In the genomic region with DNA sequence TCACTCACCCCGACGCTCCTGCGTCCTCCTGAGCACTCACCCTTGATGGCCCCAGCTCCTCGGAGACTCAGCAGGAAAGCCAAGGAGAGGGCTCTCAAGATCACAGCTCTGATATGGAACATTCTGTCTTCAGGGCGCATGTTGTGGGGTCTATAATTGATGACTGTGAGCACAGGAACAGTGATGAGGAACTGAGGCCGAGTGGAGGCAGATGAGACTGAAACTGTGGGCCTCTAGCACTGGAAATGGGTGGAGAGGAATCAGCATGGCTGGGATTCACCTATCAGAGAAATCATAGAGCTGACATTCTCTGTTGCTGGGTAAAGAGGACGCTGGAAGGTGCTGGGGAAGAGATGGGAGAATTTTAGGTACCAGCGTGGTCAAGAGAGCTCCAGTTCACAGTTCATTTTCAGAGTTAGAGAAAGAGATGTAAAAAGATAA, we compare ENCODE assay signal across 8 cellular contexts. TPM values are rescaled to one million over a fixed set of nuclear protein-coding genes. Genes with fewer than 3 reads are reported as not detected.
DNase-seq lines count a peak whose midpoint lies in the region; ATAC-seq and TF ChIP-seq lines count a peak whose summit lies in the region.

A gene (minus strand): TSS at position 219 of the 441 bp plus-strand sequence.

- no peak within 1 kb of the TSS for H3K9ac ChIP-seq in SK-N-SH

- 2% methylated on average over 8 of the region's 8 CpGs for WGBS in SK-N-SH (ENCODE audit: low lambda C conversion rate)
- 14 to 18% methylated on average over 8 of the region's 8 CpGs for WGBS in lung, 2 donors
- WGBS in upper lobe of left lung, 2 donors, result 9 to 13% methylated on average over 8 of the region's 8 CpGs

- H3K27me3 ChIP-seq in SK-N-SH (ENCODE audit: insufficient read depth) (peaks cover 19% of the 10 kb centered on the region), lung (ENCODE audit: control insufficient read depth, insufficient read depth) (no peaks in the 10 kb centered on the region), upper lobe of left lung (no peaks in the 10 kb centered on the region)

- no peaks in the 10 kb centered on the region for H3K9me2 ChIP-seq in SK-N-SH

- CTCF ChIA-PET in SK-N-SH (lab: Yijun Ruan, JAX), result interaction anchor here (0.9 to 1.5 kb wide), 4 partner anchors 11 to 234 kb away, joined by 3 to 5 read pairs (median 3); no protein-coding TSS in a partner anchor

- peak in 3 of 4 donors; percentile 52 to 92 (median 83) for TF ChIP-seq POLR2A in upper lobe of left lung (IDR thresholded peaks at IDR 0.05)

- peaks cover 0 to 3% of the 10 kb centered on the region in 2 experiments; a peak in 1 of 4 replicates for H3K4me1 ChIP-seq in SK-N-SH (ENCODE audit: control insufficient read depth in 1 of 2, insufficient read depth in 2 of 2, low read depth in 1 of 2, low read length in 1 of 2)
- H3K4me1 ChIP-seq in lung (ENCODE audit: control insufficient read depth in 2 of 2, insufficient read depth in 2 of 2, low read length in 2 of 2), result peaks cover 0 to 5% of the 10 kb centered on the region in 2 donors
- peaks cover 16 to 36% (median 23%) of the 10 kb centered on the region in 4 donors for H3K4me1 ChIP-seq in upper lobe of left lung

- ATAC-seq in GM18867 (IDR thresholded peaks at IDR 0.05; ENCODE audit: unreplicated experiment) (peak; percentile 69), HG02973 (IDR thresholded peaks at IDR 0.05; ENCODE audit: unreplicated experiment) (peak; percentile 65), lung (ENCODE audit: insufficient read depth, low FRiP score) (peak; percentile 73), upper lobe of left lung (ENCODE audit: low FRiP score in 2 of 2) (peak; percentile 86 to 88)

- no peaks in the 10 kb centered on the region for H3K79me2 ChIP-seq in SK-N-SH (ENCODE audit: insufficient read depth)

- DNase-seq in AML-193 (lab: John Stamatoyannopoulos, UW), result peak; percentile 62 to 70
- peak; percentile 38 for DNase-seq in SK-N-SH
- peak; percentile 13 to 21 for DNase-seq in cardiac fibroblast (ENCODE audit: low read depth in 2 of 2)
- DNase-seq in lung (ENCODE audit: low spot score), result peak; percentile 60
- DNase-seq in upper lobe of left lung, result peak in 1 of 2 donors; percentile 75
- DNase-seq in NCI-H2029 treated with DMSO at 0.1 percent for 48 hours (lab: John Stamatoyannopoulos, UW), result no peak

- H3F3A ChIP-seq in SK-N-SH (replicated peaks; ENCODE audit: insufficient read depth), result no peaks in the 10 kb centered on the region

- H4K20me1 ChIP-seq in SK-N-SH (ENCODE audit: insufficient read depth), result no peaks in the 10 kb centered on the region

- H3K9me3 ChIP-seq in SK-N-SH (no peaks in the 10 kb centered on the region), lung (ENCODE audit: control insufficient read depth in 2 of 2, insufficient read depth in 1 of 2, low read length in 1 of 2) (no peaks in the 10 kb centered on the region), upper lobe of left lung (no peaks in the 10 kb centered on the region)

- TF ChIP-seq RAD21 in SK-N-SH (IDR thresholded peaks at IDR 0.05; ENCODE audit: low read length), result no peak

- H3K4me3 ChIP-seq in SK-N-SH (ENCODE audit: low read depth in 2 of 2, low read length in 1 of 2) (peak within 1 kb of the TSS in 1 of 2 experiments; percentile 21; a peak in 1 of 4 replicates), cardiac fibroblast (replicated peaks in 1 of 2; ENCODE audit: low read depth in 2 of 2, low read length in 2 of 2) (no peak within 1 kb of the TSS), lung (peak within 1 kb of the TSS; percentile 39), upper lobe of left lung (peak within 1 kb of the TSS; percentile 4 to 53 (median 48))

- H2AFZ ChIP-seq in SK-N-SH (ENCODE audit: low read depth), result peak within 1 kb of the TSS; percentile 16; the same call in 1 of the 2 replicates

- H3K27ac ChIP-seq in SK-N-SH (ENCODE audit: low read depth in 2 of 2, low read length in 1 of 2) (no peak within 1 kb of the TSS), lung (ENCODE audit: low read depth in 1 of 2, low read length in 1 of 2) (peak within 1 kb of the TSS in 1 of 2 donors; percentile 75), upper lobe of left lung (peak within 1 kb of the TSS; percentile 26 to 89 (median 81))

- H3K4me2 ChIP-seq in SK-N-SH, result peak within 1 kb of the TSS; percentile 30; the same call in 1 of the 2 replicates

- no peak for TF ChIP-seq CTCF in SK-N-SH (IDR thresholded peaks at IDR 0.05)
- TF ChIP-seq CTCF in cardiac fibroblast (IDR thresholded peaks at IDR 0.05; ENCODE audit: low read depth, low read length), result no peak
- no peak for TF ChIP-seq CTCF in lung (IDR thresholded peaks at IDR 0.05; ENCODE audit: control extremely low read depth, extremely low read depth)
- TF ChIP-seq CTCF in upper lobe of left lung (IDR thresholded peaks at IDR 0.05), result no peak

- H3K36me3 ChIP-seq in SK-N-SH (replicated peaks in 1 of 2; ENCODE audit: control insufficient read depth in 1 of 2, insufficient read depth in 2 of 2, low read length in 1 of 2) (no peaks in the 10 kb centered on the region), lung (ENCODE audit: control insufficient read depth in 2 of 2, insufficient read depth in 2 of 2, low read length in 2 of 2) (peaks cover 0 to 11% of the 10 kb centered on the region in 2 donors), upper lobe of left lung (peaks cover 0 to 12% (median 7%) of the 10 kb centered on the region in 4 donors)

- TF ChIP-seq EP300 in SK-N-SH (IDR thresholded peaks at IDR 0.05; ENCODE audit: borderline replicate concordance in 1 of 2, low read depth in 1 of 2, low read length in 1 of 2) (no peak), upper lobe of left lung (IDR thresholded peaks at IDR 0.05) (no peak)

- POLR2A ChIA-PET in SK-N-SH (lab: Yijun Ruan, JAX), result interaction anchor here (0.5 kb wide), 1 partner anchor 1683 kb away, joined by 5 read pairs; no protein-coding TSS in a partner anchor

TF ChIP-seq in SK-N-SH, 30 proteins besides CTCF, POLR2A, EP300 and RAD21:
- TF ChIP-seq CHD2 (IDR thresholded peaks at IDR 0.05; ENCODE audit: low read length, partially characterized antibody) (no peak), RFX5 (IDR thresholded peaks at IDR 0.05; ENCODE audit: low read length) (peak; percentile 99)
- TF ChIP-seq, protein P1, sequence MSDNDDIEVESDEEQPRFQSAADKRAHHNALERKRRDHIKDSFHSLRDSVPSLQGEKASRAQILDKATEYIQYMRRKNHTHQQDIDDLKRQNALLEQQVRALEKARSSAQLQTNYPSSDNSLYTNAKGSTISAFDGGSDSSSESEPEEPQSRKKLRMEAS (IDR thresholded peaks at IDR 0.05; ENCODE audit: low read depth), result no peak

RNA-seq across cellular contexts. Expression of the gene that starts here (rescaled TPM):
- polyA plus RNA-seq in SK-N-SH (2012; rRNA removed), result 1.6 and 1.9 TPM in 2 replicates
- polyA plus RNA-seq in SK-N-SH (2012; cell fraction: cytosol; rRNA removed), result 1.1 and 1.2 TPM in 2 replicates
- 0.36 and 1.1 TPM in 2 replicates for polyA plus RNA-seq in SK-N-SH (2012; cell fraction: nucleus; rRNA removed)
- total RNA-seq in lung, result 100 to 1,000 TPM in 1 of 2 donors, 10 to 100 TPM in 1; 96.2 to 321 TPM
- polyA plus RNA-seq in lung, result 100 to 1,000 TPM; 105 to 184 TPM
- total RNA-seq in upper lobe of left lung, result 100 to 1,000 TPM; 109 to 674 (median 399) TPM

Comparison
In these comparisons a context has a peak if more than half of its experiments do, and no peak if none do; other contexts are left out.
1. RNA of the gene that starts here (polyA plus RNA-seq): 105 to 184 TPM in lung; 0.36 to 1.9 TPM in SK-N-SH; every median in the first group is over 10 times any median in the second.
2. H3K27ac ChIP-seq: peak in upper lobe of left lung (4 of 4); none in SK-N-SH (0 of 2).
3. H3K4me3 ChIP-seq: peak in lung (single experiment) and upper lobe of left lung (4 of 4); none in cardiac fibroblast (0 of 2).
4. Peak in every context shown above with its lines, with median percentiles within 50 percentile points of each other: ATAC-seq.